ENCODE assay signal across 8 cellular contexts in genomic region chr3:53346922-53347260, GRCh38. TPM values are rescaled to one million over a fixed set of nuclear protein-coding genes. Genes with fewer than 3 reads are reported as not detected.
DNase-seq lines count a peak whose midpoint lies in the region; ATAC-seq and TF ChIP-seq lines count a peak whose summit lies in the region.

No MANE protein-coding gene starts in this region.

- in situ Hi-C loops in gastrocnemius medialis (cut with MboI; ENCODE audit: low sequenced_read_pairs in 4 of 4): loop anchor here in 1 of 4 donors (25.0 kb wide), 1 partner anchor 540 kb away; the partner anchor contains the start of genes ACTR8 and SELENOK

- peak overlapping the region; percentile 82 to 97 (median 95) for H3K27ac ChIP-seq in heart right ventricle
- no peak overlapping the region; the same call in 1 of the 2 replicates for H3K27ac ChIP-seq in SK-N-MC
- H3K27ac ChIP-seq in gastrocnemius medialis: peak overlapping the region; percentile 97 to 99 (median 98)

- 0 to 1% methylated on average over 11 of the region's 11 CpGs for WGBS in heart right ventricle, 2 donors

- H3K4me3 ChIP-seq in heart right ventricle: peak overlapping the region; percentile 77 to 92 (median 84)
- H3K4me3 ChIP-seq in SK-N-MC: peak overlapping the region; percentile 89
- peak overlapping the region; percentile 97 for H3K4me3 ChIP-seq in fibroblast of mammary gland (ENCODE audit: control insufficient read depth, low read depth, low read length)
- H3K4me3 ChIP-seq in gastrocnemius medialis: peak overlapping the region; percentile 93 to 99 (median 98)

- H3K36me3 ChIP-seq in heart right ventricle: peaks cover 0 to 30% (median 0%) of the 10 kb centered on the region in 9 donors
- H3K36me3 ChIP-seq in SK-N-MC (ENCODE audit: insufficient read depth, low read length): peaks cover 8% of the 10 kb centered on the region; the same call in 1 of the 2 replicates
- H3K36me3 ChIP-seq in gastrocnemius medialis: peaks cover 0 to 19% of the 10 kb centered on the region in 2 donors

- TF ChIP-seq CTCF in heart right ventricle (IDR thresholded peaks at IDR 0.05) (no peak), fibroblast of mammary gland (conservative IDR thresholded peaks at IDR 0.05; ENCODE audit: control insufficient read depth, insufficient read depth, low read depth, low read length) (no peak), gastrocnemius medialis (IDR thresholded peaks at IDR 0.05 in 4 of 5, conservative IDR thresholded peaks at IDR 0.05 in 1 of 5) (no peak), GM10248 (IDR thresholded peaks at IDR 0.05; ENCODE audit: control extremely low read depth, extremely low read depth, low read depth, missing control alignments) (no peak)

- H3K27me3 ChIP-seq in heart right ventricle (no peaks in the 10 kb centered on the region), gastrocnemius medialis (no peaks in the 10 kb centered on the region)

- H3K4me1 ChIP-seq in heart right ventricle (peaks cover 0 to 53% (median 41%) of the 10 kb centered on the region in 9 donors), gastrocnemius medialis (peaks cover 13 to 32% of the 10 kb centered on the region in 2 donors)

- ATAC-seq in heart right ventricle (peak in 4 of 8 donors; percentile 7 to 33 (median 27)), left ventricle myocardium superior (no peak), gastrocnemius medialis (peak; percentile 32 to 42)

- POLR2A ChIA-PET in GM10248 (lab: Yijun Ruan, JAX): no interaction called here

- CTCF ChIA-PET in GM10248 (lab: Yijun Ruan, JAX): interaction anchor here (1.1 to 1.8 kb wide), 4 partner anchors 44 to 233 kb away, joined by 3 to 4 read pairs (median 3); no protein-coding TSS in a partner anchor

- intact Hi-C loops in heart right ventricle (cut with DNase I) (loop anchor here in 4 of 10 donors (5.0 to 10.0 kb wide), 5 partner anchors 35 to 545 kb away; partner anchors contain the start of genes SELENOK (in 1 of the 4) and TKT (in 1 of the 4)), left ventricle myocardium superior (cut with micrococcal nuclease) (no loop called here), gastrocnemius medialis (cut with DNase I; ENCODE audit: low total_unique reads) (loop anchor here (1.0 to 5.0 kb wide), 4 partner anchors 26 to 544 kb away; partner anchors contain the start of genes SELENOK and TKT)

- DNase-seq in heart right ventricle (no peak), left ventricle myocardium superior (no peak), SK-N-MC (ENCODE audit: low read depth, low spot score) (no peak), fibroblast of mammary gland (ENCODE audit: low read depth) (no peak), gastrocnemius medialis (peak in 1 of 2 donors; percentile 5), GM10248 (ENCODE audit: extremely low spot score) (no peak), NCI-H2196 treated with DMSO at 0.1 percent for 48 hours (lab: John Stamatoyannopoulos, UW; ENCODE audit: unreplicated experiment) (no peak)
- no peak for DNase-seq in activated effector memory CD4-positive, alpha-beta T cell treated with Interleukin-2 at 50 U/mL for 16 hours

- no peak for TF ChIP-seq POLR2A in gastrocnemius medialis (IDR thresholded peaks at IDR 0.05)

- H3K9me3 ChIP-seq in heart right ventricle: no peaks in the 10 kb centered on the region
- H3K9me3 ChIP-seq in SK-N-MC (ENCODE audit: low read depth, low read length): no peaks in the 10 kb centered on the region
- H3K9me3 ChIP-seq in gastrocnemius medialis: no peaks in the 10 kb centered on the region

- peak overlapping the region; percentile 88 for H3K9ac ChIP-seq in SK-N-MC (ENCODE audit: insufficient read length)

RNA-seq across cellular contexts. Expression of gene DCP1A, which starts 0.5 kb away (rescaled TPM):
- total RNA-seq in heart right ventricle: 10 to 100 TPM; 16.0 to 24.1 (median 19.5) TPM
- polyA plus RNA-seq in heart right ventricle: 1 to 10 TPM; 4.5 to 8.4 TPM
- 21.5 TPM for total RNA-seq in left ventricle myocardium superior
- total RNA-seq in gastrocnemius medialis: 10 to 100 TPM; 10.9 to 18.4 (median 15.2) TPM
